In genomic region chr22:24325105-24325757, GRCh38 we compare ENCODE assay signal across 1 cellular context.
A peak's percentile ranks its signal among the peaks of the same experiment; 100 is the strongest.
TF ChIP-seq lines count a peak whose summit lies in the region.

No MANE protein-coding gene starts in this region.

TF ChIP-seq in GM12878, 131 proteins besides CTCF, POLR2A, EP300 and RAD21 (continued from another document):
- TF ChIP-seq ZNF592 (IDR thresholded peaks at IDR 0.05): 0 out of 2 replicates have a peak, but pooled peaks have one; percentile 50
- no peak for TF ChIP-seq PAX8 (IDR thresholded peaks at IDR 0.05)
- TF ChIP-seq NRF1 (conservative IDR thresholded peaks at IDR 0.05; ENCODE audit: low read depth, low read length): no peak
- TF ChIP-seq HDAC2 (IDR thresholded peaks at IDR 0.05): no peak
- TF ChIP-seq MYC (IDR thresholded peaks at IDR 0.05; ENCODE audit: insufficient read depth, insufficient read length, insufficient replicate concordance, low read length, severe bottlenecking): no peak
- TF ChIP-seq MEF2B (IDR thresholded peaks at IDR 0.05; ENCODE audit: partially characterized antibody, poor library complexity, severe bottlenecking): no peak
- TF ChIP-seq TARDBP (IDR thresholded peaks at IDR 0.05; ENCODE audit: borderline replicate concordance): no peak
- TF ChIP-seq SP1 (IDR thresholded peaks at IDR 0.05; ENCODE audit: low read depth, low read length): no peak
- TF ChIP-seq CREB1 (IDR thresholded peaks at IDR 0.05; ENCODE audit: low read depth): no peak
- TF ChIP-seq RUNX3 (IDR thresholded peaks at IDR 0.05; ENCODE audit: low read length): peak; percentile 84
- no peak for TF ChIP-seq MAX (IDR thresholded peaks at IDR 0.05; ENCODE audit: low read depth, low read length)
- peak in 1 of 2 experiments; percentile 32; a peak in 1 of 4 replicates for TF ChIP-seq BHLHE40 (IDR thresholded peaks at IDR 0.05; ENCODE audit: borderline replicate concordance in 1 of 2, low read depth in 2 of 2, low read length in 1 of 2)
- peak; percentile 44 for TF ChIP-seq SKIL (IDR thresholded peaks at IDR 0.05; ENCODE audit: low read depth, poor library complexity, severe bottlenecking)
- no peak for TF ChIP-seq ZNF687 (IDR thresholded peaks at IDR 0.05)
- TF ChIP-seq YY1 (IDR thresholded peaks at IDR 0.05; ENCODE audit: low read depth, low read length): 0 out of 2 replicates have a peak, but pooled peaks have one; percentile 16
- TF ChIP-seq TCF3 (IDR thresholded peaks at IDR 0.05; ENCODE audit: borderline replicate concordance, insufficient read depth, low read depth, low read length): no peak
- TF ChIP-seq ATF2 (IDR thresholded peaks at IDR 0.05; ENCODE audit: low read length): no peak
- no peak for TF ChIP-seq HDGF (IDR thresholded peaks at IDR 0.05)
